In genomic region chr22:36584666-36585065, GRCh38 we compare ENCODE assay signal across 1 cellular context.
TF ChIP-seq lines count a peak whose summit lies in the region.

No MANE protein-coding gene starts in this region.

TF ChIP-seq in WTC11, 78 proteins besides CTCF, POLR2A, EP300 and RAD21 (continued from another document):
- TF ChIP-seq ZNF425 (CRISPR knock-in tag; conservative IDR thresholded peaks at IDR 0.05) (no peak), ATF6 (CRISPR knock-in tag; IDR thresholded peaks at IDR 0.05) (no peak), AR (CRISPR knock-in tag; IDR thresholded peaks at IDR 0.05) (no peak), ATF3 (CRISPR knock-in tag; conservative IDR thresholded peaks at IDR 0.05) (no peak)
